ENCODE assay signal across 11 cellular contexts in the genomic region with DNA sequence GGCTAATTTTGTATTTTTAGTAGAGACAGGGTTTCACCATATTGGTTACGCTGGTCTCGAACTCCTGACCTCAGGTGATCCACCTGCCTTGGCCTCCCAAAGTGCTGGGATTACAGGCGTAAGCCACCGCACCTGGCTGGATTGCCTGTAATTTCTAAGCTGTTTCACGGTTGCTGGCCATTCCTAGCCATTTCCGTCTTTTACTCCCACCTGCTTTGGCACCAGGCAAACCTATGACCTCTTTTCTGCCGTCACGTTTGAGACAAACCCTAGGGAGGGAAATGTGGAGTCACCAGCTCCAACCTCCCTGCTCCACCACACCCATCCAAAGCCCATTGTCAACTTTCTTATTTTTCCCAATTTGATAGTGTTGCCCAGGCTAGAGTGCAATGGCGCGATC. TPM values are rescaled to one million over a fixed set of nuclear protein-coding genes. Genes with fewer than 3 reads are reported as not detected.
DNase-seq lines count a peak whose midpoint lies in the region; ATAC-seq and TF ChIP-seq lines count a peak whose summit lies in the region.
"Had no signal": no experiment of that assay in that cellular context is flagged by ENCODE, and none has a peak within 500 bp of the region (broad histone marks: within the 10 kb centered on the region; RNA-seq: fewer than 3 reads in every experiment).

No MANE protein-coding gene starts in this region.

- WGBS in sigmoid colon, 2 donors, result 80% methylated on average over 10 of the region's 10 CpGs

- peaks cover 2 to 30% (median 5%) of the 10 kb centered on the region in 3 donors for H3K36me3 Mint-ChIP-seq in CD8-positive, alpha-beta memory T cell
- peaks cover 5% of the 10 kb centered on the region for H3K36me3 Mint-ChIP-seq in IgD-negative memory B cell

- H3K27me3 ChIP-seq in CD8-positive, alpha-beta memory T cell (ENCODE audit: insufficient read depth, low read length, poor library complexity, severe bottlenecking), result no peaks in the 10 kb centered on the region
- peaks cover 0 to 27% (median 0%) of the 10 kb centered on the region in 3 donors for H3K27me3 ChIP-seq in sigmoid colon

- H3K27ac ChIP-seq in CD8-positive, alpha-beta memory T cell (ENCODE audit: low read depth, low read length), result peak overlapping the region; percentile 89
- H3K27ac ChIP-seq in caudate nucleus (ENCODE audit: low read depth, low read length), result peak overlapping the region; percentile 52
- peak overlapping the region; percentile 1 to 63 (median 36) for H3K27ac ChIP-seq in sigmoid colon
- H3K27ac ChIP-seq: epithelial cell of prostate, GM23248 had no signal

- H3K4me1 ChIP-seq in CD8-positive, alpha-beta memory T cell (ENCODE audit: insufficient read depth, low read length), result peaks cover 86% of the 10 kb centered on the region
- H3K4me1 ChIP-seq in sigmoid colon, result peaks cover 0 to 12% (median 9%) of the 10 kb centered on the region in 4 donors

- H3K4me3 ChIP-seq in CD8-positive, alpha-beta memory T cell (ENCODE audit: low read length), result peak overlapping the region; percentile 99
- no peak overlapping the region for H3K4me3 ChIP-seq in sigmoid colon
- H3K4me3 ChIP-seq: GM23248 had no signal

- no peak for TF ChIP-seq POLR2A in sigmoid colon (IDR thresholded peaks at IDR 0.05)

- no peak for ATAC-seq in HG03460 (IDR thresholded peaks at IDR 0.05; ENCODE audit: unreplicated experiment)

- DNase-seq in CD8-positive, alpha-beta memory T cell, result no peak
- DNase-seq in caudate nucleus (lab: John Stamatoyannopoulos, UW), result no peak
- no peak for DNase-seq in sigmoid colon
- no peak for DNase-seq in NCI-H1930 (lab: John Stamatoyannopoulos, UW)
- DNase-seq in NCI-H524 (lab: John Stamatoyannopoulos, UW), result no peak
- DNase-seq in activated CD4-positive, CD25-positive, alpha-beta regulatory T cell (lab: John Stamatoyannopoulos, UW), result no peak
- DNase-seq: GM23248, NCI-H446 treated with DMSO at 0.1 percent for 48 hours had no signal

- no peak for TF ChIP-seq CTCF in sigmoid colon (IDR thresholded peaks at IDR 0.05)

- peak overlapping the region; percentile 94 to 100 (median 98) for H3K27ac Mint-ChIP-seq in CD8-positive, alpha-beta memory T cell
- peak overlapping the region; percentile 97 for H3K27ac Mint-ChIP-seq in IgD-negative memory B cell

- POLR2A ChIA-PET in CD8-positive, alpha-beta memory T cell (lab: Charles Lee), result interaction anchor here (0.6 to 3.6 kb wide), 5 partner anchors 11 to 426 kb away, joined by 3 to 34 read pairs (median 14); a partner anchor contains a TSS

- CTCF ChIA-PET in CD8-positive, alpha-beta memory T cell (lab: Charles Lee), result interaction anchor here (1.0 to 12.5 kb wide), 5 partner anchors 10 to 88 kb away, joined by 3 to 153 read pairs (median 7); no protein-coding TSS in a partner anchor

- intact Hi-C loops in sigmoid colon (cut with DNase I), result no loop called here

- peak overlapping the region; percentile 88 to 100 (median 94) for H3K4me3 Mint-ChIP-seq in CD8-positive, alpha-beta memory T cell
- peak overlapping the region; percentile 90 to 99 (median 95) for H3K4me3 Mint-ChIP-seq in IgD-negative memory B cell

- no peaks in the 10 kb centered on the region for H3K9me3 Mint-ChIP-seq in CD8-positive, alpha-beta memory T cell
- H3K9me3 Mint-ChIP-seq in IgD-negative memory B cell, result no peaks in the 10 kb centered on the region

- H3K9me3 ChIP-seq in CD8-positive, alpha-beta memory T cell (ENCODE audit: low read length), result no peaks in the 10 kb centered on the region
- H3K9me3 ChIP-seq in sigmoid colon, result no peaks in the 10 kb centered on the region

- peaks cover 64 to 93% (median 69%) of the 10 kb centered on the region in 3 donors for H3K4me1 Mint-ChIP-seq in CD8-positive, alpha-beta memory T cell
- H3K4me1 Mint-ChIP-seq in IgD-negative memory B cell, result peaks cover 36 to 44% (median 38%) of the 10 kb centered on the region in 3 donors

- H3K27me3 Mint-ChIP-seq in CD8-positive, alpha-beta memory T cell, result peaks cover 0 to 2% of the 10 kb centered on the region in 2 donors
- no peaks in the 10 kb centered on the region for H3K27me3 Mint-ChIP-seq in IgD-negative memory B cell

- no peaks in the 10 kb centered on the region for H3K36me3 ChIP-seq in CD8-positive, alpha-beta memory T cell (ENCODE audit: insufficient read depth, low read length)
- H3K36me3 ChIP-seq in sigmoid colon, result no peaks in the 10 kb centered on the region

- no peak for TF ChIP-seq EP300 in sigmoid colon (IDR thresholded peaks at IDR 0.05)

RNA-seq across cellular contexts. Expression of a gene that starts 1.2 kb away (rescaled TPM):
- 10 to 100 TPM; 51.3 to 52.0 TPM for total RNA-seq in CD8-positive, alpha-beta memory T cell
- 34.9 TPM for polyA plus RNA-seq in CD8-positive, alpha-beta memory T cell
- polyA plus RNA-seq in IgD-negative memory B cell, result 37.2 TPM
- total RNA-seq in sigmoid colon, result 1 to 10 TPM; 1.8 to 2.3 (median 2.0) TPM
- 1 to 10 TPM in 2 of 3 donors, under 1 TPM in 1; 0.60 to 8.4 (median 1.4) TPM for polyA plus RNA-seq in sigmoid colon
- total RNA-seq: GM23248 had no signal
- polyA plus RNA-seq: GM23248 had no signal

RNA-seq across cellular contexts. Expression of a gene that starts 43.1 kb away (rescaled TPM):
- total RNA-seq in CD8-positive, alpha-beta memory T cell, result 10 to 100 TPM; 73.0 to 76.7 TPM
- polyA plus RNA-seq in CD8-positive, alpha-beta memory T cell, result 23.8 TPM
- polyA plus RNA-seq in IgD-negative memory B cell (11.4 TPM), sigmoid colon (10 to 100 TPM in 1 of 3 donors, 1 to 10 TPM in 2; 2.4 to 11.3 (median 3.9) TPM)
- total RNA-seq in sigmoid colon, result 1 to 10 TPM; 5.0 to 7.6 (median 5.6) TPM

Comparison
In these comparisons a context has a peak if more than half of its experiments do, and no peak if none do; other contexts are left out.
1. H3K27ac ChIP-seq: peak in every context shown above with its lines; median percentile 89 in CD8-positive, alpha-beta memory T cell; 52 in caudate nucleus; 36 in sigmoid colon.